7 cellular contexts compared by ENCODE assay signal in the genomic region with DNA sequence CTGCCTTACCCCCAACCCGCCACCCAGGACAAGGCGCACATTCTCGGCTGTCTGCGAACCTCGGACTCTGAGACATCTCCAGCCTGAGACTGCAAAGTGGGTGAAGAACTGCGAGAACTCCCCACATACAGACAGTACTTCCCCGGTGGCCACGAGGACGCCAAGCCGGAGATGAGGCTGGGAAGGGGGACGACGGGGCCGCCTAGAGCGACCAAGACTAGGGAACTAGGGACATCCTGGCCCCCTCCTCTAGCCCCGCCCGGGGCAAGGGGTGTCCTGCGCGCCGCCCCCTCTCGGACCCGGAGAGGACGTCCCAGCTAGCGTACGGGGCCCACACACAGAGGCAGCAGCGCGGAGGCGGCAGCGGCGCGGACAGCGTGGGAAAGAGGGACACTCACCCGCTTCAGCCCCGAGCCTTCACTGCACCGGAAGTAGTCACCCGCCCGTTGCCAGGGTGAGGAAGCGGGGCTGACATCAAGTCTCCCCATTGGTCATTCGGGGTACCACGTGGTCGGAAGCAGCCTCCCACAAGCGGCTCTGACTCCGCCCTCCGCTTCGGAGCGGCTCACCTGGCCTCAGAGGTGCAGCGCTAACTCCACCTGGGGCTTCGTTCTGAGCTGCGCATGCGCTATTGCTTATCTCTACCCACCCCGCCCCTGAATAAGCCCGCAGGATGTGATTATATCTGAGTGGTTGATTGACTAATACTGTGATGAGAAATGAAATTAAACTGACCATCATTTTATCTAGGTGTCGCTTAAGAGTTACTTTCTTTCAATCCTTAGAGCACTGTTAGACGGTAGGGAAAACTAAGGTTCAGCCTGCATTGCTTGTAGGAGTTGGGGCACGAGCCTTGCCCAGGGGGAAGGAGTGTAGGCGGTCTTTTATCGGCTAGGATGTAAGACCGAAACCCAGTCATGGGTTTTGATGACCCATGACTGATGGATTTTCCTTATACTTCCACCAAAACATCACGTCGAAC.
DNase-seq lines count a peak whose midpoint lies in the region; ATAC-seq and TF ChIP-seq lines count a peak whose summit lies in the region.

A gene with protein sequence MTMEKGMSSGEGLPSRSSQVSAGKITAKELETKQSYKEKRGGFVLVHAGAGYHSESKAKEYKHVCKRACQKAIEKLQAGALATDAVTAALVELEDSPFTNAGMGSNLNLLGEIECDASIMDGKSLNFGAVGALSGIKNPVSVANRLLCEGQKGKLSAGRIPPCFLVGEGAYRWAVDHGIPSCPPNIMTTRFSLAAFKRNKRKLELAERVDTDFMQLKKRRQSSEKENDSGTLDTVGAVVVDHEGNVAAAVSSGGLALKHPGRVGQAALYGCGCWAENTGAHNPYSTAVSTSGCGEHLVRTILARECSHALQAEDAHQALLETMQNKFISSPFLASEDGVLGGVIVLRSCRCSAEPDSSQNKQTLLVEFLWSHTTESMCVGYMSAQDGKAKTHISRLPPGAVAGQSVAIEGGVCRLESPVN (minus strand): TSS at position 437 of the 982 bp plus-strand sequence. CDS start 8,854 bp downstream, outside the sequence.

- TF ChIP-seq POLR2A in GM18505 (IDR thresholded peaks at IDR 0.05; ENCODE audit: borderline replicate concordance, extremely low read depth, insufficient read depth, insufficient read length), result peak; percentile 71

- ATAC-seq in GM18505 (IDR thresholded peaks at IDR 0.05; ENCODE audit: unreplicated experiment) (peak; percentile 100), HG02973 (IDR thresholded peaks at IDR 0.05; ENCODE audit: unreplicated experiment) (peak; percentile 100)

- DNase-seq in NCI-H2029 (lab: John Stamatoyannopoulos, UW), result peak; percentile 99
- peak; percentile 98 for DNase-seq in T-helper 9 cell
- peak; percentile 94 for DNase-seq in astrocyte of the spinal cord (ENCODE audit: low read depth, low spot score)
- peak; percentile 86 to 90 for DNase-seq in hippocampal formation (lab: John Stamatoyannopoulos, UW)
- peak; percentile 81 for DNase-seq in retinal pigment epithelial cell (ENCODE audit: low read depth)

- H3K4me3 ChIP-seq in astrocyte of the spinal cord (ENCODE audit: low read depth, low read length) (peak within 1 kb of the TSS; percentile 95), retinal pigment epithelial cell (ENCODE audit: low read length) (peak within 1 kb of the TSS; percentile 96)

- in situ Hi-C loops in astrocyte of the spinal cord (cut with HindIII; ENCODE audit: low sequenced_read_pairs), result no loop called here

- no peak for TF ChIP-seq CTCF in astrocyte of the spinal cord (IDR thresholded peaks at IDR 0.05; ENCODE audit: low read depth, low read length)
- TF ChIP-seq CTCF in retinal pigment epithelial cell (conservative IDR thresholded peaks at IDR 0.05; ENCODE audit: low read depth, low read length), result no peak

Comparison
In these comparisons a context has a peak if more than half of its experiments do, and no peak if none do; other contexts are left out.
1. Peak in every context shown above with its lines: DNase-seq, ATAC-seq and H3K4me3 ChIP-seq.